ENCODE assay signal across 8 cellular contexts in the genomic region with DNA sequence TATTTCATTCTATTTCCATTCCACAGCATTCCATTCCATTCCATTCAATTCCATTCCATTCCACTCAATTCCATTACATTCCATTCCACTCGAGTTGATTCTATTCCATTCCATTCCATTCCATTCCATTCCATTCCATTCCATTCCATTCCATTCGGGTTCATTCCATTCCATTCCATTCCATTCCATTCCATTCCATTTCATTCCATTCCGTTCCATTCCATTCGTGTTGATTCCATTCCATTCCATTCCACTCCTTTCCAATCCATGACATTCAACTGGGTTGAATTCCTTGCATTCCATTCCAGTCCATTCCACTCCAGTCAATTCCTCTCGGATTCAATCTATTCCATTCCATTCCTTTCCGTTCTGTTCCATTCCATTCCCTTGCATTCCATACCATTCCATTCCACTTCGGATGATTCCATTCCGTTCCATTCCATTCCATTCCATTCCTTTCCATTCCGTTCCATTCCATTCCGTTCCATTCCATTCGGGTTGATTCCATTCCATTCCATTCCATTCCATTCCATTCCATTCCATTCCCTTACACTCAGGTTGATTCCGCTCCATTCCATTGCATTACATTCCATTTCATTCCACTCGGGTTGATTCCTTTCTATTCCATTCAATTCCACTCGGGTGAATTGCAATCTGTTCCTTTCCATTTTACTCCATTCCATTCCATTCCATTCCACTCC.
DNase-seq lines count a peak whose midpoint lies in the region; ATAC-seq, FAIRE-seq and TF ChIP-seq lines count a peak whose summit lies in the region.
"Not testable (repeated sequence)": the region's sequence is repeated elsewhere in the genome, so short reads cannot be mapped to it uniquely, and the experiment has no call there.

No MANE protein-coding gene starts in this region.

- H3K4me1 Mint-ChIP-seq in naive thymus-derived CD4-positive, alpha-beta T cell = peaks cover 0 to 57% (median 0%) of the 10 kb centered on the region in 7 donors

- not testable (repeated sequence) for H3K27me3 Mint-ChIP-seq in naive thymus-derived CD4-positive, alpha-beta T cell

- H2AFZ ChIP-seq in K562 (ENCODE audit: low read depth, low read length) = not testable (repeated sequence)

- CTCF ChIA-PET in K562 (lab: Yijun Ruan, JAX; ENCODE audit: low intra/inter-chr PET ratio); naive thymus-derived CD4-positive, alpha-beta T cell (lab: Charles Lee): not testable (repeated sequence)

- not testable (repeated sequence) for BruUV-seq in K562 (replicated peaks; lab: Mats Ljungman, UMichigan)

- H3K36me3 Mint-ChIP-seq in naive thymus-derived CD4-positive, alpha-beta T cell = peaks cover 56 to 78% (median 77%) of the 10 kb centered on the region in 5 donors

- not testable (repeated sequence) for DNase-seq in K562 (ENCODE audit: extremely low read depth in 1 of 4, low spot score in 3 of 4); naive thymus-derived CD4-positive, alpha-beta T cell; thoracic aorta (ENCODE audit: low spot score)
- peak in 1 of 2 donors; percentile 29 for DNase-seq in heart right ventricle

- WGBS in K562 (ENCODE audit: insufficient coverage, low coverage, missing lambda C conversion rate) = under 1% methylated on average over 14 of the region's 14 CpGs
- WGBS in heart right ventricle, 2 donors = 57 to 66% methylated on average over 13 to 14 of the region's 14 CpGs

- TF ChIP-seq EP300 in K562 (IDR thresholded peaks at IDR 0.05; ENCODE audit: low read length) = not testable (repeated sequence)

- in situ Hi-C loops in K562 (cut with MboI) = not testable (repeated sequence)

- not testable (repeated sequence) for TF ChIP-seq CTCF in K562 (IDR thresholded peaks at IDR 0.05 in 2 of 3, conservative IDR thresholded peaks at IDR 0.05 in 1 of 3; ENCODE audit: insufficient read depth in 2 of 3, low read depth in 1 of 3, low read length in 3 of 3); heart right ventricle (IDR thresholded peaks at IDR 0.05); thoracic aorta (IDR thresholded peaks at IDR 0.05)

- not testable (repeated sequence) for H3K9ac ChIP-seq in K562 (ENCODE audit: insufficient read depth in 1 of 2, low read depth in 2 of 2, low read length in 2 of 2)

- not testable (repeated sequence) for H3K9me1 ChIP-seq in K562 (ENCODE audit: control insufficient read depth, insufficient read depth, low read length)

- not testable (repeated sequence) for H4K20me1 ChIP-seq in K562 (replicated peaks; ENCODE audit: control insufficient read depth, insufficient read depth, low read length)

- H3K27ac Mint-ChIP-seq in naive thymus-derived CD4-positive, alpha-beta T cell = not testable (repeated sequence)

- H3K79me2 ChIP-seq in K562 (ENCODE audit: control insufficient read depth, insufficient read depth, low read length) = not testable (repeated sequence)

- H3K9me3 ChIP-seq in K562 (replicated peaks; ENCODE audit: control insufficient read depth, insufficient read depth, low read depth, low read length) = peaks cover 10% of the 10 kb centered on the region
- H3K9me3 ChIP-seq in heart right ventricle = peaks cover 0 to 87% (median 42%) of the 10 kb centered on the region in 11 donors
- H3K9me3 ChIP-seq in naive thymus-derived CD4-positive, alpha-beta T cell (ENCODE audit: control insufficient read depth in 2 of 3, low read length in 3 of 3) = peaks cover 5 to 42% (median 10%) of the 10 kb centered on the region in 3 experiments
- H3K9me3 ChIP-seq in thoracic aorta = peaks cover 33% of the 10 kb centered on the region

- not testable (repeated sequence) for H3K27me3 ChIP-seq in K562 (ENCODE audit: control insufficient read depth in 2 of 2, insufficient read depth in 2 of 2, low read length in 2 of 2); heart right ventricle; naive thymus-derived CD4-positive, alpha-beta T cell (ENCODE audit: control insufficient read depth in 2 of 2, insufficient read depth in 2 of 2, low read length in 2 of 2); thoracic aorta (replicated peaks; ENCODE audit: insufficient read depth)

- peak overlapping the region in 1 of 10 donors; percentile 0 for H3K4me3 Mint-ChIP-seq in naive thymus-derived CD4-positive, alpha-beta T cell

- FAIRE-seq in K562 (lab: Jason Lieb, UNC) = not testable (repeated sequence)

- peaks cover 41 to 91% (median 81%) of the 10 kb centered on the region in 11 donors for H3K9me3 Mint-ChIP-seq in naive thymus-derived CD4-positive, alpha-beta T cell

- intact Hi-C loops in K562 (cut with micrococcal nuclease); naive thymus-derived CD4-positive, alpha-beta T cell (cut with micrococcal nuclease): not testable (repeated sequence)
- intact Hi-C loops in heart right ventricle (cut with DNase I) = loop anchor here in 1 of 10 donors (10.0 kb wide), 1 partner anchor 51 kb away; no protein-coding TSS in a partner anchor

- POLR2A ChIA-PET in K562 (lab: Yijun Ruan, JAX); naive thymus-derived CD4-positive, alpha-beta T cell (lab: Charles Lee): not testable (repeated sequence)

- not testable (repeated sequence) for H3K4me2 ChIP-seq in K562 (ENCODE audit: insufficient read depth, low read length)

- not testable (repeated sequence) for H3K27ac ChIP-seq in K562 (ENCODE audit: extremely low read depth, low read depth, low read length); heart right ventricle; naive thymus-derived CD4-positive, alpha-beta T cell (ENCODE audit: low read depth, low read length); thoracic aorta

- peak; percentile 20 for ATAC-seq in GM18861 (IDR thresholded peaks at IDR 0.05; ENCODE audit: unreplicated experiment)
- peak; percentile 24 for ATAC-seq in GM21526 (IDR thresholded peaks at IDR 0.05; ENCODE audit: low FRiP score, unreplicated experiment)
- peak; percentile 23 for ATAC-seq in HG02970 (IDR thresholded peaks at IDR 0.05; ENCODE audit: low FRiP score, unreplicated experiment)
- peak; percentile 17 for ATAC-seq in HG03521 (IDR thresholded peaks at IDR 0.05; ENCODE audit: unreplicated experiment)
- peak; percentile 38; the same call in 2 of the 3 replicates for ATAC-seq in K562
- ATAC-seq in heart right ventricle = peak in 7 of 8 donors; percentile 14 to 67 (median 36)
- ATAC-seq in naive thymus-derived CD4-positive, alpha-beta T cell = peak; percentile 31
- peak; percentile 47 for ATAC-seq in thoracic aorta (ENCODE audit: insufficient number of reproducible peaks, low FRiP score, low read depth)

- TF ChIP-seq RAD21 in K562 (CRISPR knock-in tag; conservative IDR thresholded peaks at IDR 0.05 in 1 of 2, IDR thresholded peaks at IDR 0.05 in 1 of 2) = not testable (repeated sequence)

- H3K36me3 ChIP-seq in K562 (ENCODE audit: control insufficient read depth, insufficient read depth, low read length); heart right ventricle; naive thymus-derived CD4-positive, alpha-beta T cell (ENCODE audit: control insufficient read depth in 2 of 3, insufficient read depth in 3 of 3, low read length in 3 of 3); thoracic aorta: not testable (repeated sequence)

- H3K4me1 ChIP-seq in K562 (replicated peaks in 1 of 2; ENCODE audit: control insufficient read depth in 2 of 2, insufficient read depth in 2 of 2, low read length in 2 of 2); heart right ventricle; naive thymus-derived CD4-positive, alpha-beta T cell (ENCODE audit: control insufficient read depth in 2 of 2, insufficient read depth in 2 of 2, low read length in 2 of 2); thoracic aorta (ENCODE audit: control insufficient read depth in 1 of 2, low read depth in 2 of 2): not testable (repeated sequence)

- not testable (repeated sequence) for TF ChIP-seq POLR2A in K562 (conservative IDR thresholded peaks at IDR 0.05)

- not testable (repeated sequence) for H3K4me3 ChIP-seq in K562; heart right ventricle; naive thymus-derived CD4-positive, alpha-beta T cell (ENCODE audit: low read length); thoracic aorta

TF ChIP-seq in K562, 482 proteins besides CTCF, POLR2A, EP300 and RAD21:
- TF ChIP-seq CBX5 (IDR thresholded peaks at IDR 0.05; ENCODE audit: borderline replicate concordance, low read depth) = 0 out of 2 replicates have a peak, but pooled peaks have one; percentile 12
